In genomic region chr1:28915036-28915895, GRCh38 we compare ENCODE assay signal across 1 cellular context.
TF ChIP-seq lines count a peak whose summit lies in the region.

No MANE protein-coding gene starts in this region.

TF ChIP-seq in HepG2, 621 proteins besides CTCF, POLR2A, EP300 and RAD21 (continued from another document):
- TF ChIP-seq ZBTB10 (CRISPR knock-in tag; IDR thresholded peaks at IDR 0.05; ENCODE audit: borderline replicate concordance) (no peak), CSRNP1 (CRISPR knock-in tag; IDR thresholded peaks at IDR 0.05) (peak; percentile 46; the same call in 1 of the 2 replicates), ZNF121 (CRISPR knock-in tag; IDR thresholded peaks at IDR 0.05) (no peak), ZNF20 (CRISPR knock-in tag; IDR thresholded peaks at IDR 0.05) (no peak), PREB (CRISPR knock-in tag; IDR thresholded peaks at IDR 0.05) (no peak), ARNTL (CRISPR knock-in tag; IDR thresholded peaks at IDR 0.05) (0 out of 2 replicates have a peak, but pooled peaks have one; percentile 42), ZSCAN29 (CRISPR knock-in tag; conservative IDR thresholded peaks at IDR 0.05) (0 out of 2 replicates have a peak, but pooled peaks have one; percentile 26), ZFY (CRISPR knock-in tag; IDR thresholded peaks at IDR 0.05) (peak; percentile 37; the same call in 1 of the 2 replicates), TBX2 (CRISPR knock-in tag; IDR thresholded peaks at IDR 0.05; ENCODE audit: borderline replicate concordance) (peak; percentile 19; the same call in 1 of the 2 replicates), ZNF343 (CRISPR knock-in tag; IDR thresholded peaks at IDR 0.05) (no peak), ZNF782 (CRISPR knock-in tag; IDR thresholded peaks at IDR 0.05; ENCODE audit: borderline replicate concordance) (peak; percentile 41; the same call in 1 of the 2 replicates), SNAPC5 (CRISPR knock-in tag; IDR thresholded peaks at IDR 0.05; ENCODE audit: borderline replicate concordance) (no peak), ZFP37 (CRISPR knock-in tag; IDR thresholded peaks at IDR 0.05; ENCODE audit: borderline replicate concordance) (no peak), ZNF891 (CRISPR knock-in tag; IDR thresholded peaks at IDR 0.05) (peak; percentile 20; the same call in 1 of the 2 replicates), KDM5B (CRISPR knock-in tag; IDR thresholded peaks at IDR 0.05; ENCODE audit: borderline replicate concordance) (0 out of 2 replicates have a peak, but pooled peaks have one; percentile 53), PHF21A (CRISPR knock-in tag; IDR thresholded peaks at IDR 0.05) (peak; percentile 40; the same call in 1 of the 2 replicates), ZNF44 (CRISPR knock-in tag; IDR thresholded peaks at IDR 0.05) (0 out of 2 replicates have a peak, but pooled peaks have one; percentile 56), ZNF264 (CRISPR knock-in tag; IDR thresholded peaks at IDR 0.05) (0 out of 2 replicates have a peak, but pooled peaks have one; percentile 7), ZNF749 (CRISPR knock-in tag; IDR thresholded peaks at IDR 0.05; ENCODE audit: borderline replicate concordance) (no peak), SOX6 (IDR thresholded peaks at IDR 0.05) (no peak), SOX6 (CRISPR knock-in tag; IDR thresholded peaks at IDR 0.05) (0 out of 2 replicates have a peak, but pooled peaks have one; percentile 15), SAP130 (CRISPR knock-in tag; IDR thresholded peaks at IDR 0.05; ENCODE audit: low read depth) (peak; percentile 50), RXRA (CRISPR knock-in tag; IDR thresholded peaks at IDR 0.05) (peak; percentile 36; the same call in 1 of the 2 replicates), ZFX (CRISPR knock-in tag; IDR thresholded peaks at IDR 0.05; ENCODE audit: low read depth) (peak; percentile 22), MYPOP (CRISPR knock-in tag; IDR thresholded peaks at IDR 0.05) (0 out of 2 replicates have a peak, but pooled peaks have one; percentile 41), SALL1 (CRISPR knock-in tag; IDR thresholded peaks at IDR 0.05) (peak; percentile 32), ZNF687 (CRISPR knock-in tag; IDR thresholded peaks at IDR 0.05) (peak; percentile 52), ZNF768 (CRISPR knock-in tag; IDR thresholded peaks at IDR 0.05) (peak; percentile 45), KDM2A (CRISPR knock-in tag; IDR thresholded peaks at IDR 0.05; ENCODE audit: borderline replicate concordance, low read depth) (peak; percentile 4; the same call in 1 of the 2 replicates), ZNF598 (CRISPR knock-in tag; IDR thresholded peaks at IDR 0.05; ENCODE audit: borderline replicate concordance) (peak; percentile 44; the same call in 1 of the 2 replicates), KDM5A (IDR thresholded peaks at IDR 0.05; ENCODE audit: borderline replicate concordance, low read length) (0 out of 2 replicates have a peak, but pooled peaks have one; percentile 3), ZNF605 (CRISPR knock-in tag; IDR thresholded peaks at IDR 0.05) (0 out of 2 replicates have a peak, but pooled peaks have one; percentile 47), KMT2A (CRISPR knock-in tag; IDR thresholded peaks at IDR 0.05) (peak; percentile 35), ZNF652 (CRISPR knock-in tag; IDR thresholded peaks at IDR 0.05; ENCODE audit: borderline replicate concordance, low read depth) (peak; percentile 86), MAX (IDR thresholded peaks at IDR 0.05) (peak; percentile 33; the same call in 1 of the 2 replicates), ZNF263 (CRISPR knock-in tag; IDR thresholded peaks at IDR 0.05) (no peak), NRL (CRISPR knock-in tag; IDR thresholded peaks at IDR 0.05; ENCODE audit: borderline replicate concordance) (0 out of 2 replicates have a peak, but pooled peaks have one; percentile 19), HIVEP1 (CRISPR knock-in tag; IDR thresholded peaks at IDR 0.05) (peak; percentile 50; the same call in 1 of the 2 replicates), SMAD1 (CRISPR knock-in tag; IDR thresholded peaks at IDR 0.05; ENCODE audit: borderline replicate concordance, low read depth) (0 out of 2 replicates have a peak, but pooled peaks have one; percentile 6), ZNF292 (CRISPR knock-in tag; IDR thresholded peaks at IDR 0.05; ENCODE audit: borderline replicate concordance, low read depth) (peak; percentile 71; the same call in 1 of the 2 replicates), HNF1B (CRISPR knock-in tag; IDR thresholded peaks at IDR 0.05) (peak; percentile 21; the same call in 1 of the 2 replicates), ZNF800 (CRISPR knock-in tag; IDR thresholded peaks at IDR 0.05) (0 out of 2 replicates have a peak, but pooled peaks have one; percentile 3), YEATS4 (CRISPR knock-in tag; IDR thresholded peaks at IDR 0.05; ENCODE audit: borderline replicate concordance) (0 out of 2 replicates have a peak, but pooled peaks have one; percentile 20), BHLHE40 (IDR thresholded peaks at IDR 0.05; ENCODE audit: low read length) (no peak), ATF6 (CRISPR knock-in tag; conservative IDR thresholded peaks at IDR 0.05) (0 out of 2 replicates have a peak, but pooled peaks have one; percentile 14), ZNF777 (CRISPR knock-in tag; IDR thresholded peaks at IDR 0.05) (peak; percentile 26), TCF12 (IDR thresholded peaks at IDR 0.05) (no peak), TCF12 (CRISPR knock-in tag; IDR thresholded peaks at IDR 0.05) (0 out of 2 replicates have a peak, but pooled peaks have one; percentile 22), ZNF326 (CRISPR knock-in tag; IDR thresholded peaks at IDR 0.05; ENCODE audit: borderline replicate concordance) (no peak)
TF ChIP-seq in HepG2: peak in this region for 38.
